ENCODE assay signal across 30 cellular contexts in genomic region chr9:17130725-17131124, GRCh38.
"Had no signal": no experiment of that assay in that cellular context is flagged by ENCODE, and none has a peak within 500 bp of the region (broad histone marks: within the 10 kb centered on the region; RNA-seq: fewer than 3 reads in every experiment).

No MANE protein-coding gene starts in this region.

- ATAC-seq: activated CD4-positive, CD25-positive, alpha-beta regulatory T cell treated with anti-CD3 and anti-CD28 coated beads, Interleukin-2, amount 50 U/mL, for 24 hours; activated CD8-positive, alpha-beta T cell treated with anti-CD3 and anti-CD28 coated beads for 36 hours; activated T-cell treated with anti-CD3 and anti-CD28 coated beads, Interleukin-2, amount 50 U/mL, for 4 hours; activated T-helper 17 cell treated with anti-CD3 and anti-CD28 coated beads, Interleukin-2, amount 50 U/mL, for 72 hours; foreskin keratinocyte; gastrocnemius medialis; heart left ventricle; T-helper 17 cell had no signal

- H3K27ac ChIP-seq: brain microvascular endothelial cell, coronary artery, dorsolateral prefrontal cortex, esophagus muscularis mucosa, foreskin keratinocyte, gastrocnemius medialis, heart left ventricle, WERI-Rb-1 had no signal

- DNase-seq: activated B cell treated with CpG ODN at 0.5 μM for 24 hours; activated CD4-positive, alpha-beta T cell treated with anti-CD3 and anti-CD28 coated beads for 48 hours; activated CD4-positive, alpha-beta T cell treated with anti-CD3 and anti-CD28 coated beads, Interleukin-2, amount 50 U/mL, for 1 hour; activated CD4-positive, alpha-beta T cell treated with anti-CD3 and anti-CD28 coated beads, Interleukin-2, amount 50 U/mL, for 48 hours; activated CD8-positive, alpha-beta memory T cell treated with anti-CD3 and anti-CD28 coated beads for 24 hours; activated CD8-positive, alpha-beta T cell treated with anti-CD3 and anti-CD28 coated beads for 36 hours; activated effector memory CD4-positive, alpha-beta T cell treated with Interleukin-2 at 50 U/mL for 16 hours; activated gamma-delta T cell treated with Interleukin-2 at 50 U/mL for 16 hours; activated naive CD4-positive, alpha-beta T cell treated with anti-CD3 and anti-CD28 coated beads, Interleukin-2, amount 50 U/mL, for 16 hours; activated naive CD4-positive, alpha-beta T cell treated with Interleukin-2 at 50 U/mL for 16 hours; activated T-cell treated with anti-CD3 and anti-CD28 coated beads, Interleukin-2, amount 50 U/mL, for 4 hours; amniotic stem cell; anterior cingulate cortex; brain microvascular endothelial cell; dorsolateral prefrontal cortex; effector memory CD4-positive, alpha-beta T cell; erythroblast; foreskin keratinocyte; gastrocnemius medialis; glutamatergic neuron; heart left ventricle; T-helper 17 cell; T1000; WERI-Rb-1 had no signal

- H3K4me1 ChIP-seq: foreskin keratinocyte had no signal

- H3K4me3 ChIP-seq: coronary artery, dorsolateral prefrontal cortex, esophagus muscularis mucosa, gastrocnemius medialis, heart left ventricle had no signal

- H3K9me3 ChIP-seq: esophagus muscularis mucosa, gastrocnemius medialis, heart left ventricle had no signal

- H3K27me3 ChIP-seq: brain microvascular endothelial cell, esophagus muscularis mucosa, gastrocnemius medialis had no signal

- FAIRE-seq: astrocyte, bronchial epithelial cell had no signal

- H3K36me3 ChIP-seq: brain microvascular endothelial cell, esophagus muscularis mucosa, gastrocnemius medialis, heart left ventricle had no signal
